In the genomic region with DNA sequence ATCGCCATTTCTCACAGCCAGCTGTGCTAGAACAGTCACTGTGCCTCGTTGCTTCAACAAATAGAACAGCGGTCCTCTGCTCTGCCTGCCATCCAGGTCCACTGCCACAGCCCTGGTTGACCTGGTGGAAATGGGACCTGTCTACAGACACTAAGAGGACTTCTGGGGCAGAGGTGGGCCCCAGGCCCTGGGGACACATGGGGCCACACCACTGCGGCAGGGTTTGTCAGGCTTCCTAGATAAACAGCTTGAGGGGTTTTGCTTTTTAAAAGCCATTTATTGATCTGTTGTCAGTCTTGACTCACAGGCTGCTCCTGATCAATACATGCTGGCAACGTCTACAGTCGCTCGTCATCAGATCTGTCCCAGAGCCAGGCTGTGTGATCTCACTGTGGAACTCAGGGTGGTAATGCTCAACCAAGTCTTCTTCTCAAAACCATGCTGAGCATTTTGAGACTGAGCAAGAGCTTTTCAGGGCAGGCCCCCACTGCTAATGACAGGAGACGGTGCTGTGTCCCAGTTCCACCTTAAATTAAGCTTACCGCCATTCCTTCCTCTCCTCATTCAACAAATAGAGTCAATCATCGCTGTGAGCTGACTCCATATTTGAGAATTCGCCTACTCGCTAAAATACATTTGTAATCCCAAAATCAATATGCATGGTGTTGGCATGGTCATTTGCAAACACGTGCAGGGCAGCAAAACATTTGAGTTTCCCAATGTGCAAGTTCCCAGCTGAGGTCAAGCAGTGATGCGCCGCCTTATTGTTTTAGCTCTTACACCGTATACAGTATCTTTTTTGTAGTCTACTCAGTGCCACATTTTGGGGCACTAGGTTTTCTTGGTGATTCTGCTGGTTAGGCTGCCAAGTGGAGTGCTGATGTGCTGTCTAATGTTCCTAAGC, we compare ENCODE assay signal across 17 cellular contexts.
DNase-seq lines count a peak whose midpoint lies in the region; ATAC-seq and TF ChIP-seq lines count a peak whose summit lies in the region.
"Had no signal": no experiment of that assay in that cellular context is flagged by ENCODE, and none has a peak within 500 bp of the region (broad histone marks: within the 10 kb centered on the region; RNA-seq: fewer than 3 reads in every experiment).

No MANE protein-coding gene starts in this region.

- H3K27ac ChIP-seq in coronary artery, result no peak overlapping the region
- H3K27ac ChIP-seq: PC-9, SJSA1 had no signal

- H3K27me3 Mint-ChIP-seq in activated T-cell treated with anti-CD3 and anti-CD28 coated beads, Interleukin-2, amount 50 U/mL, for 72 hours (ENCODE audit: low read depth), result peaks cover 12% of the 10 kb centered on the region
- H3K27me3 Mint-ChIP-seq in activated T-helper 2 cell treated with anti-CD3 and anti-CD28 coated beads, Interferon-gamma antibody, Interleukin-2, Interleukin-4, amounts not matched to agents 10 μg/mL and 5 μg/mL and 100 μg/mL, durations not matched to agents 14 hours and 24 hours and 36 hours (ENCODE audit: low read depth), result peaks cover 11% of the 10 kb centered on the region

- no peaks in the 10 kb centered on the region for H3K36me3 Mint-ChIP-seq in activated T-cell treated with anti-CD3 and anti-CD28 coated beads, Interleukin-2, amount 50 U/mL, for 72 hours (ENCODE audit: insufficient read depth in 2 of 2)
- no peaks in the 10 kb centered on the region for H3K36me3 Mint-ChIP-seq in activated T-helper 2 cell treated with anti-CD3 and anti-CD28 coated beads, Interferon-gamma antibody, Interleukin-2, Interleukin-4, amounts not matched to agents 10 μg/mL and 5 μg/mL and 100 μg/mL, durations not matched to agents 14 hours and 24 hours and 36 hours (ENCODE audit: low read depth)
- H3K36me3 Mint-ChIP-seq: IgD-negative memory B cell had no signal

- no peak for ATAC-seq in activated T-cell treated with anti-CD3 and anti-CD28 coated beads, Interleukin-2, amount 50 U/mL, for 72 hours (replicated peaks in 1 of 2)

- TF ChIP-seq CTCF in coronary artery (IDR thresholded peaks at IDR 0.05), result no peak

- intact Hi-C loops in activated T-helper 2 cell treated with anti-CD3 and anti-CD28 coated beads, Interferon-gamma antibody, Interleukin-2, Interleukin-4, amounts not matched to agents 10 μg/mL and 5 μg/mL and 100 μg/mL, durations not matched to agents 14 hours and 24 hours and 36 hours (cut with micrococcal nuclease), result no loop called here

- no peaks in the 10 kb centered on the region for H3K9me3 Mint-ChIP-seq in activated T-cell treated with anti-CD3 and anti-CD28 coated beads, Interleukin-2, amount 50 U/mL, for 72 hours
- H3K9me3 Mint-ChIP-seq in activated T-helper 2 cell treated with anti-CD3 and anti-CD28 coated beads, Interferon-gamma antibody, Interleukin-2, Interleukin-4, amounts not matched to agents 10 μg/mL and 5 μg/mL and 100 μg/mL, durations not matched to agents 14 hours and 24 hours and 36 hours, result no peaks in the 10 kb centered on the region
- H3K9me3 Mint-ChIP-seq: CD14-positive monocyte, HFFc6, IgD-negative memory B cell had no signal

- H3K4me3 ChIP-seq in coronary artery, result no peak overlapping the region
- H3K4me3 ChIP-seq: PC-9, SJSA1 had no signal

- DNase-seq in HuH-7.5 (ENCODE audit: low spot score) (peak; percentile 69), ecto neural progenitor cell (ENCODE audit: low spot score) (peak; percentile 29), mesenteric fat pad (ENCODE audit: low spot score) (peak; percentile 51), retina (peak; percentile 61), coronary artery (ENCODE audit: low spot score) (no peak)
- no peak for DNase-seq in stimulated activated CD4-positive, alpha-beta T cell treated with anti-CD3 and anti-CD28 coated beads, Interleukin-15, amount 100 ng/mL, for 24 hours
- no peak for DNase-seq in activated T-cell treated with anti-CD3 and anti-CD28 coated beads, Interleukin-2, amount 50 U/mL, for 72 hours
- DNase-seq in activated T-helper 2 cell treated with anti-CD3 and anti-CD28 coated beads, Interferon-gamma antibody, Interleukin-2, Interleukin-4, amounts not matched to agents 10 μg/mL and 5 μg/mL and 100 μg/mL, durations not matched to agents 14 hours and 24 hours and 36 hours (ENCODE audit: low spot score), result no peak
- DNase-seq: COR-L47, DMS153, HFFc6, NCI-H2029, NCI-H524, PC-9 had no signal

- no peak overlapping the region for H3K4me3 Mint-ChIP-seq in activated T-cell treated with anti-CD3 and anti-CD28 coated beads, Interleukin-2, amount 50 U/mL, for 72 hours
- H3K4me3 Mint-ChIP-seq in activated T-helper 2 cell treated with anti-CD3 and anti-CD28 coated beads, Interferon-gamma antibody, Interleukin-2, Interleukin-4, amounts not matched to agents 10 μg/mL and 5 μg/mL and 100 μg/mL, durations not matched to agents 14 hours and 24 hours and 36 hours (ENCODE audit: low read depth), result no peak overlapping the region
- H3K4me3 Mint-ChIP-seq: CD14-positive monocyte, HFFc6, IgD-negative memory B cell had no signal

- peaks cover 28% of the 10 kb centered on the region for H3K4me1 Mint-ChIP-seq in activated T-cell treated with anti-CD3 and anti-CD28 coated beads, Interleukin-2, amount 50 U/mL, for 72 hours (ENCODE audit: low read depth)
- H3K4me1 Mint-ChIP-seq in activated T-helper 2 cell treated with anti-CD3 and anti-CD28 coated beads, Interferon-gamma antibody, Interleukin-2, Interleukin-4, amounts not matched to agents 10 μg/mL and 5 μg/mL and 100 μg/mL, durations not matched to agents 14 hours and 24 hours and 36 hours (ENCODE audit: low read depth), result peaks cover 14% of the 10 kb centered on the region
- H3K4me1 Mint-ChIP-seq: IgD-negative memory B cell had no signal

- no peak overlapping the region for H3K27ac Mint-ChIP-seq in activated T-cell treated with anti-CD3 and anti-CD28 coated beads, Interleukin-2, amount 50 U/mL, for 72 hours
- no peak overlapping the region for H3K27ac Mint-ChIP-seq in activated T-helper 2 cell treated with anti-CD3 and anti-CD28 coated beads, Interferon-gamma antibody, Interleukin-2, Interleukin-4, amounts not matched to agents 10 μg/mL and 5 μg/mL and 100 μg/mL, durations not matched to agents 14 hours and 24 hours and 36 hours
- H3K27ac Mint-ChIP-seq: HFFc6, IgD-negative memory B cell had no signal

Comparison
In these comparisons a context has a peak if more than half of its experiments do, and no peak if none do; other contexts are left out.
1. DNase-seq: peak in HuH-7.5 (single experiment), ecto neural progenitor cell (single experiment), mesenteric fat pad (single experiment) and retina (single experiment); none in coronary artery (single experiment), stimulated activated CD4-positive, alpha-beta T cell treated with anti-CD3 and anti-CD28 coated beads, Interleukin-15, amount 100 ng/mL, for 24 hours (single experiment), activated T-cell treated with anti-CD3 and anti-CD28 coated beads, Interleukin-2, amount 50 U/mL, for 72 hours (0 of 2) and activated T-helper 2 cell treated with anti-CD3 and anti-CD28 coated beads, Interferon-gamma antibody, Interleukin-2, Interleukin-4, amounts not matched to agents 10 μg/mL and 5 μg/mL and 100 μg/mL, durations not matched to agents 14 hours and 24 hours and 36 hours (single experiment).